In the genomic region with DNA sequence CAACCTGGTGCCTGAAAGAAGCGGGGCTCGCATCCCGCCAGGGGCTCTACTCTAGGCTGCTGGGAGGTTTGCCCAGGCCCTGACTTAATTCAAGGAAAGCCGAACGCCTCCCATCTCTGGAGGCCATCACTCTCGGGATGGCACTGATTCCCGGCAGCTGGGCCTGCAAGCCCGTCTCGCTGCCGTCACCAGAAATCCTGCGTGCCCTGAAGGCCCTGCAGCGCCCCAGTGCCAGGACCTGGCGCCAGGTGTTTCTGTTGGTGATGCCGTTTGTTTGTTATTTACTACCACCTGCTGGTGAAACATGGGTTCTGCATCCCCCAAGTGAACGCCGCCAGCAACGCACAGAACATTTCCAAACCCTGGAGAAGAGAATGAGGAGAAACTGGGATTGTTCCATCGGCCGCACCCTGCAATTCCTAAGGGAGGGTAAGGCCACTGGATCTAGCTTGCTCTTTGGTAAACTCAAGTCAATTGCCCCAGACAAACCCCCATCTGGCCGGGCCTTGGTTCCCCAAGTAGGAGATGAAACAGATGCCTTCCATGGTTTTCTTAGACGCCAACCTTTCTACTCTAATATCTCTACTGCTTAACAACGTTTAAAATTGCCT, we compare ENCODE assay signal across 8 cellular contexts.
DNase-seq lines count a peak whose midpoint lies in the region; ATAC-seq and TF ChIP-seq lines count a peak whose summit lies in the region.

No MANE protein-coding gene starts in this region.

- peaks cover 16% of the 10 kb centered on the region for H3K4me1 Mint-ChIP-seq in activated CD8-positive, alpha-beta T cell treated with anti-CD3 and anti-CD28 coated beads, Interleukin-2, amount 10 ng/mL, durations not matched to agents 7 days and 5 days (ENCODE audit: low read depth)

- H3K27me3 Mint-ChIP-seq in activated CD8-positive, alpha-beta T cell treated with anti-CD3 and anti-CD28 coated beads, Interleukin-2, amount 10 ng/mL, durations not matched to agents 7 days and 5 days (ENCODE audit: low read depth) = peaks cover 13% of the 10 kb centered on the region

- no peaks in the 10 kb centered on the region for H3K9me3 ChIP-seq in BE2C

- ATAC-seq in activated CD8-positive, alpha-beta T cell treated with anti-CD3 and anti-CD28 coated beads, Interleukin-2, amount 10 ng/mL, durations not matched to agents 7 days and 5 days = peak; percentile 83
- ATAC-seq in GM21515 (IDR thresholded peaks at IDR 0.05; ENCODE audit: unreplicated experiment) = no peak

- H3K4me3 ChIP-seq in BE2C (ENCODE audit: low read depth, low read length) = peak overlapping the region; percentile 45

- H3K36me3 Mint-ChIP-seq in activated CD8-positive, alpha-beta T cell treated with anti-CD3 and anti-CD28 coated beads, Interleukin-2, amount 10 ng/mL, durations not matched to agents 7 days and 5 days (ENCODE audit: low read depth) = no peaks in the 10 kb centered on the region

- H3K4me3 Mint-ChIP-seq in activated CD8-positive, alpha-beta T cell treated with anti-CD3 and anti-CD28 coated beads, Interleukin-2, amount 10 ng/mL, durations not matched to agents 7 days and 5 days = no peak overlapping the region

- no peaks in the 10 kb centered on the region for H3K27me3 ChIP-seq in BE2C

- peaks cover 16% of the 10 kb centered on the region for H3K4me1 ChIP-seq in BE2C

- peak; percentile 93 for DNase-seq in BE2C
- peak; percentile 72 for DNase-seq in HEK293T (ENCODE audit: extremely low spot score)
- DNase-seq in NCI-H748 treated with DMSO at 0.1 percent for 48 hours (lab: John Stamatoyannopoulos, UW) = peak; percentile 50
- peak; percentile 76 for DNase-seq in activated CD8-positive, alpha-beta T cell treated with anti-CD3 and anti-CD28 coated beads, Interleukin-2, amount 10 ng/mL, durations not matched to agents 7 days and 5 days
- DNase-seq in effector CD8-positive, alpha-beta T cell (lab: John Stamatoyannopoulos, UW) = peak; percentile 43
- DNase-seq in medulla oblongata (ENCODE audit: extremely low spot score) = peak; percentile 84
- DNase-seq in stimulated activated CD4-positive, alpha-beta T cell treated with anti-CD3 and anti-CD28 coated beads, TNF-alpha, amount 100 ng/mL, for 4 hours (ENCODE audit: low read depth in 3 of 3) = peak; percentile 22 to 45 (median 35)

- peak; percentile 86 for TF ChIP-seq CTCF in BE2C (IDR thresholded peaks at IDR 0.05; ENCODE audit: low read depth, low read length)

- CTCF ChIA-PET in HEK293T (lab: Yijun Ruan, JAX) = interaction anchor here (0.6 kb wide), 1 partner anchor 9 kb away, joined by 3 read pairs; no protein-coding TSS in a partner anchor
- CTCF ChIA-PET in activated CD8-positive, alpha-beta T cell treated with anti-CD3 and anti-CD28 coated beads, Interleukin-2, amount 10 ng/mL, durations not matched to agents 7 days and 5 days (lab: Charles Lee) = interaction anchor here (0.9 to 2.2 kb wide), 6 partner anchors 101 to 388 kb away, joined by 3 to 7 read pairs (median 4); no protein-coding TSS in a partner anchor

- POLR2A ChIA-PET in HEK293T (lab: Yijun Ruan, JAX) = interaction anchor here (1.8 kb wide), 1 partner anchor 130 kb away, joined by 5 read pairs; the partner anchor contains the start of genes DDX31 and GTF3C4
- POLR2A ChIA-PET in activated CD8-positive, alpha-beta T cell treated with anti-CD3 and anti-CD28 coated beads, Interleukin-2, amount 10 ng/mL, durations not matched to agents 7 days and 5 days (lab: Charles Lee) = no interaction called here

- no peaks in the 10 kb centered on the region for H3K9me3 Mint-ChIP-seq in activated CD8-positive, alpha-beta T cell treated with anti-CD3 and anti-CD28 coated beads, Interleukin-2, amount 10 ng/mL, durations not matched to agents 7 days and 5 days (ENCODE audit: insufficient read depth)

- H3K27ac Mint-ChIP-seq in activated CD8-positive, alpha-beta T cell treated with anti-CD3 and anti-CD28 coated beads, Interleukin-2, amount 10 ng/mL, durations not matched to agents 7 days and 5 days = no peak overlapping the region

- no peaks in the 10 kb centered on the region for H3K36me3 ChIP-seq in BE2C

TF ChIP-seq in HEK293T, 16 proteins besides CTCF, POLR2A, EP300 and RAD21:
- no peak for TF ChIP-seq NFRKB (IDR thresholded peaks at IDR 0.05)
- no peak for TF ChIP-seq TARDBP (IDR thresholded peaks at IDR 0.05)
- TF ChIP-seq ZNF384 (IDR thresholded peaks at IDR 0.05) = no peak

Comparison
In these comparisons a context has a peak if more than half of its experiments do, and no peak if none do; other contexts are left out.
1. DNase-seq: peak in every context shown above with its lines; median percentile 93 in BE2C; 84 in medulla oblongata; 76 in activated CD8-positive, alpha-beta T cell treated with anti-CD3 and anti-CD28 coated beads, Interleukin-2, amount 10 ng/mL, durations not matched to agents 7 days and 5 days; 72 in HEK293T; 50 in NCI-H748 treated with DMSO at 0.1 percent for 48 hours; 43 in effector CD8-positive, alpha-beta T cell; 35 in stimulated activated CD4-positive, alpha-beta T cell treated with anti-CD3 and anti-CD28 coated beads, TNF-alpha, amount 100 ng/mL, for 4 hours.